In genomic region chr1:245598524-245599310, GRCh38 we compare ENCODE assay signal across 17 cellular contexts.
DNase-seq lines count a peak whose midpoint lies in the region; ATAC-seq and TF ChIP-seq lines count a peak whose summit lies in the region.
"Had no signal": no experiment of that assay in that cellular context is flagged by ENCODE, and none has a peak within 500 bp of the region (broad histone marks: within the 10 kb centered on the region; RNA-seq: fewer than 3 reads in every experiment).

No MANE protein-coding gene starts in this region.

- H2AFZ ChIP-seq in smooth muscle cell (ENCODE audit: low read depth): no peak overlapping the region

- no peaks in the 10 kb centered on the region for H3K36me3 ChIP-seq in right atrium auricular region
- no peaks in the 10 kb centered on the region for H3K36me3 ChIP-seq in smooth muscle cell (ENCODE audit: low read depth)
- H3K36me3 ChIP-seq: adrenal gland had no signal

- TF ChIP-seq CTCF in right atrium auricular region (IDR thresholded peaks at IDR 0.05) (no peak), chondrocyte (IDR thresholded peaks at IDR 0.05) (no peak), smooth muscle cell (IDR thresholded peaks at IDR 0.05; ENCODE audit: borderline replicate concordance, insufficient read depth, poor library complexity, severe bottlenecking) (no peak)

- H3K27me3 ChIP-seq in right atrium auricular region (no peaks in the 10 kb centered on the region), smooth muscle cell (ENCODE audit: low read depth) (no peaks in the 10 kb centered on the region)
- H3K27me3 ChIP-seq: adrenal gland had no signal

- H4K20me1 ChIP-seq in smooth muscle cell (ENCODE audit: low read depth): no peaks in the 10 kb centered on the region

- H3K9me3 Mint-ChIP-seq in chondrocyte (ENCODE audit: low read depth): peaks cover 2% of the 10 kb centered on the region
- H3K9me3 Mint-ChIP-seq: natural killer cell had no signal

- H3K4me3 ChIP-seq in right atrium auricular region: no peak overlapping the region
- peak overlapping the region; percentile 2 for H3K4me3 ChIP-seq in smooth muscle cell
- H3K4me3 ChIP-seq: adrenal gland had no signal

- peaks cover 33% of the 10 kb centered on the region for H3K79me2 ChIP-seq in smooth muscle cell (ENCODE audit: low read depth)

- H3K27ac ChIP-seq in right atrium auricular region (no peak overlapping the region), smooth muscle cell (ENCODE audit: low read depth) (peak overlapping the region; percentile 97)
- H3K27ac ChIP-seq: adrenal gland, C4-2B had no signal

- H3K4me1 Mint-ChIP-seq in chondrocyte (ENCODE audit: low read depth): peaks cover 43% of the 10 kb centered on the region
- H3K4me1 Mint-ChIP-seq: natural killer cell had no signal

- peak; percentile 92 for ATAC-seq in Right ventricle myocardium inferior
- no peak for ATAC-seq in GM18517 (IDR thresholded peaks at IDR 0.05; ENCODE audit: unreplicated experiment)
- ATAC-seq: natural killer cell; stimulated activated naive CD8-positive, alpha-beta T cell treated with anti-CD3 and anti-CD28 coated beads, Interleukin-15, Interleukin-2, amounts not matched to agents 100 U/mL and 50 U/mL, for 24 hours had no signal

- H3F3A ChIP-seq in smooth muscle cell (ENCODE audit: low read depth): peaks cover 29% of the 10 kb centered on the region

- H3K27me3 Mint-ChIP-seq in chondrocyte (ENCODE audit: low read depth): no peaks in the 10 kb centered on the region

- H3K9me3 ChIP-seq in right atrium auricular region (peaks cover 0 to 4% of the 10 kb centered on the region in 2 donors), smooth muscle cell (replicated peaks; ENCODE audit: low read depth) (no peaks in the 10 kb centered on the region)
- H3K9me3 ChIP-seq: adrenal gland had no signal

- peak; percentile 70 for DNase-seq in Right ventricle myocardium inferior (ENCODE audit: missing footprints)
- DNase-seq in right atrium auricular region (ENCODE audit: low spot score): no peak
- DNase-seq in chondrocyte (ENCODE audit: low spot score): no peak
- peak; percentile 64 for DNase-seq in islet precursor cell
- DNase-seq in smooth muscle cell (lab: John Stamatoyannopoulos, UW; ENCODE audit: unreplicated experiment): no peak
- DNase-seq in amygdala (lab: John Stamatoyannopoulos, UW): no peak
- no peak for DNase-seq in ecto neural progenitor cell (ENCODE audit: low spot score)
- DNase-seq: DMS53; natural killer cell; NCI-H146; NCI-H345; stimulated activated CD4-positive, alpha-beta T cell treated with anti-CD3 and anti-CD28 coated beads, Interleukin-15, amount 100 ng/mL, for 24 hours; stimulated activated naive CD8-positive, alpha-beta T cell treated with anti-CD3 and anti-CD28 coated beads, Interleukin-15, Interleukin-2, amounts not matched to agents 100 U/mL and 50 U/mL, for 24 hours had no signal

- peak overlapping the region; percentile 70 for H3K9ac ChIP-seq in smooth muscle cell (ENCODE audit: low read depth)

- H3K4me1 ChIP-seq in right atrium auricular region: peaks cover 0 to 15% of the 10 kb centered on the region in 2 donors
- peaks cover 15% of the 10 kb centered on the region for H3K4me1 ChIP-seq in smooth muscle cell (ENCODE audit: low read depth)
- H3K4me1 ChIP-seq: adrenal gland had no signal

- H3K4me3 Mint-ChIP-seq in chondrocyte (ENCODE audit: unreplicated experiment): no peak overlapping the region
- H3K4me3 Mint-ChIP-seq: natural killer cell had no signal

- intact Hi-C loops in Right ventricle myocardium inferior (cut with DNase I): loop anchor here (10.0 kb wide), 1 partner anchor 196 kb away; no protein-coding TSS in a partner anchor

- H3K4me2 ChIP-seq in smooth muscle cell: peak overlapping the region; percentile 66

- peak overlapping the region; percentile 97 for H3K27ac Mint-ChIP-seq in chondrocyte (ENCODE audit: unreplicated experiment)
- H3K27ac Mint-ChIP-seq: activated T-helper 2 cell treated with anti-CD3 and anti-CD28 coated beads, Interferon-gamma antibody, Interleukin-2, Interleukin-4, amounts not matched to agents 10 μg/mL and 5 μg/mL and 100 μg/mL, durations not matched to agents 14 hours and 24 hours and 36 hours; natural killer cell had no signal

- WGBS in smooth muscle cell (ENCODE audit: low lambda C conversion rate): 39% methylated on average over 18 of the region's 18 CpGs

- peaks cover 19% of the 10 kb centered on the region for H3K36me3 Mint-ChIP-seq in chondrocyte (ENCODE audit: low read depth)
- H3K36me3 Mint-ChIP-seq: natural killer cell had no signal

Comparison
In these comparisons a context has a peak if more than half of its experiments do, and no peak if none do; other contexts are left out.
1. DNase-seq: peak in Right ventricle myocardium inferior (single experiment) and islet precursor cell (single experiment); none in right atrium auricular region (single experiment), chondrocyte (single experiment), smooth muscle cell (single experiment), amygdala (0 of 56) and ecto neural progenitor cell (single experiment).